ENCODE assay signal across 10 cellular contexts in the genomic region with DNA sequence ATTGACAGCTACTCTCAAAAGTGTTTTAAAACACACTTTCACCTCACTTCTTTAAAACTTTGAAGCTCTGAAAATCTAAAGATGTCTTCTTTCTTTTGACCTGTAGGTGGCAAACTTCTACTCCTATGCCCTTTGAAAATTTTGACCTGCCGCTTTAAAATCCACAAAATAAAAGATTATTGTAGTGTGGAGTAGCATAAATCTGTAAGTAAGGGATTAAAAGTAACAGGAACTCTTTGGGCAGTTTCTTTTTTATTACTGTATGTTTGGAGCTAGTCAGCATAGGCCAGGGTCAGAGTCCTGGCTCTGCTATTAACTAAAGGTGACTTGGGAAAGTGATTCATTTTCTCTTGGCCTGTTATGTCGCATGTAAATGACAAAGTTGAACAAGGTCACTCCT. TPM values are rescaled to one million over a fixed set of nuclear protein-coding genes. Genes with fewer than 3 reads are reported as not detected.
DNase-seq lines count a peak whose midpoint lies in the region; ATAC-seq and TF ChIP-seq lines count a peak whose summit lies in the region.
"Had no signal": no experiment of that assay in that cellular context is flagged by ENCODE, and none has a peak within 500 bp of the region (broad histone marks: within the 10 kb centered on the region; RNA-seq: fewer than 3 reads in every experiment).

No MANE protein-coding gene starts in this region.

- no peak overlapping the region for H3K4me2 ChIP-seq in KMS-11

- TF ChIP-seq CTCF in activated CD8-positive, alpha-beta T cell treated with anti-CD3 and anti-CD28 coated beads for 36 hours (IDR thresholded peaks at IDR 0.05) = peak; percentile 82
- TF ChIP-seq CTCF in KMS-11 (conservative IDR thresholded peaks at IDR 0.05; ENCODE audit: low read depth, low read length) (peak; percentile 94), omental fat pad (IDR thresholded peaks at IDR 0.05) (peak in 1 of 3 donors; percentile 25)

- CTCF ChIA-PET in activated CD8-positive, alpha-beta T cell treated with anti-CD3 and anti-CD28 coated beads for 36 hours (lab: Charles Lee) = interaction anchor here (0.6 to 3.2 kb wide), 41 partner anchors 9 to 905 kb away, joined by 3 to 38 read pairs (median 4); a partner anchor contains a TSS
- CTCF ChIA-PET in activated CD8-positive, alpha-beta T cell treated with anti-CD3 and anti-CD28 coated beads, Interleukin-2, amount 10 ng/mL, durations not matched to agents 7 days and 5 days (lab: Charles Lee) = interaction anchor here (0.7 to 2.6 kb wide), 32 partner anchors 9 to 336 kb away, joined by 3 to 22 read pairs (median 5); a partner anchor contains a TSS

- H4K20me1 ChIP-seq in KMS-11 (ENCODE audit: insufficient read depth) = no peaks in the 10 kb centered on the region

- peaks cover 16% of the 10 kb centered on the region for H3K4me1 Mint-ChIP-seq in activated CD8-positive, alpha-beta T cell treated with anti-CD3 and anti-CD28 coated beads for 36 hours (ENCODE audit: low read depth)
- peaks cover 23% of the 10 kb centered on the region for H3K4me1 Mint-ChIP-seq in activated CD8-positive, alpha-beta T cell treated with anti-CD3 and anti-CD28 coated beads, Interleukin-2, amount 10 ng/mL, durations not matched to agents 7 days and 5 days (ENCODE audit: low read depth)

- H3K36me3 Mint-ChIP-seq in activated CD8-positive, alpha-beta T cell treated with anti-CD3 and anti-CD28 coated beads for 36 hours (ENCODE audit: low read depth) = no peaks in the 10 kb centered on the region
- H3K36me3 Mint-ChIP-seq in activated CD8-positive, alpha-beta T cell treated with anti-CD3 and anti-CD28 coated beads, Interleukin-2, amount 10 ng/mL, durations not matched to agents 7 days and 5 days (ENCODE audit: low read depth) = no peaks in the 10 kb centered on the region

- no peak overlapping the region for H3K4me3 ChIP-seq in KMS-11 (IDR thresholded peaks at IDR 0.05; ENCODE audit: insufficient read depth, low read depth, low read length)

- H3K36me3 ChIP-seq in KMS-11 (ENCODE audit: insufficient read depth) = no peaks in the 10 kb centered on the region

- no peaks in the 10 kb centered on the region for H3K9me3 Mint-ChIP-seq in activated CD8-positive, alpha-beta T cell treated with anti-CD3 and anti-CD28 coated beads for 36 hours
- no peaks in the 10 kb centered on the region for H3K9me3 Mint-ChIP-seq in activated CD8-positive, alpha-beta T cell treated with anti-CD3 and anti-CD28 coated beads, Interleukin-2, amount 10 ng/mL, durations not matched to agents 7 days and 5 days (ENCODE audit: insufficient read depth)
- H3K9me3 Mint-ChIP-seq: dendritic cell treated with granulocyte-macrophage colony-stimulating factor and Interleukin-4, amounts not matched to agents 40 ng/mL and 50 ng/mL, for 4 days; stimulated activated naive CD8-positive, alpha-beta T cell treated with anti-CD3 and anti-CD28 coated beads, Interleukin-15, Interleukin-2, amounts not matched to agents 100 ng/mL and 50 ng/mL, for 24 hours had no signal

- H3K4me1 ChIP-seq in KMS-11 (ENCODE audit: low read depth, poor library complexity, severe bottlenecking) = peaks cover 9% of the 10 kb centered on the region

- peaks cover 12% of the 10 kb centered on the region for H3K27me3 Mint-ChIP-seq in activated CD8-positive, alpha-beta T cell treated with anti-CD3 and anti-CD28 coated beads for 36 hours
- peaks cover 14% of the 10 kb centered on the region for H3K27me3 Mint-ChIP-seq in activated CD8-positive, alpha-beta T cell treated with anti-CD3 and anti-CD28 coated beads, Interleukin-2, amount 10 ng/mL, durations not matched to agents 7 days and 5 days (ENCODE audit: low read depth)

- H3K27ac ChIP-seq in KMS-11 = no peak overlapping the region

- peak overlapping the region; percentile 4; the same call in 1 of the 2 replicates for H2AFZ ChIP-seq in KMS-11 (ENCODE audit: low read depth)

- no peak overlapping the region for H3K9ac ChIP-seq in KMS-11

- H3K27me3 ChIP-seq in KMS-11 (ENCODE audit: insufficient read depth, low read depth) = no peaks in the 10 kb centered on the region

- no peaks in the 10 kb centered on the region for H3K79me2 ChIP-seq in KMS-11 (ENCODE audit: insufficient read depth, low read depth)

- POLR2A ChIA-PET in activated CD8-positive, alpha-beta T cell treated with anti-CD3 and anti-CD28 coated beads for 36 hours (lab: Charles Lee) = no interaction called here
- POLR2A ChIA-PET in activated CD8-positive, alpha-beta T cell treated with anti-CD3 and anti-CD28 coated beads, Interleukin-2, amount 10 ng/mL, durations not matched to agents 7 days and 5 days (lab: Charles Lee) = interaction anchor here (1.3 kb wide), 1 partner anchor 164 kb away, joined by 3 read pairs; a partner anchor contains a TSS

- no peak overlapping the region for H3K27ac Mint-ChIP-seq in activated CD8-positive, alpha-beta T cell treated with anti-CD3 and anti-CD28 coated beads for 36 hours
- no peak overlapping the region for H3K27ac Mint-ChIP-seq in activated CD8-positive, alpha-beta T cell treated with anti-CD3 and anti-CD28 coated beads, Interleukin-2, amount 10 ng/mL, durations not matched to agents 7 days and 5 days
- H3K27ac Mint-ChIP-seq: dendritic cell treated with granulocyte-macrophage colony-stimulating factor and Interleukin-4, amounts not matched to agents 40 ng/mL and 50 ng/mL, for 4 days; stimulated activated naive CD8-positive, alpha-beta T cell treated with anti-CD3 and anti-CD28 coated beads, Interleukin-15, Interleukin-2, amounts not matched to agents 100 ng/mL and 50 ng/mL, for 24 hours had no signal

- intact Hi-C loops in activated CD8-positive, alpha-beta T cell treated with anti-CD3 and anti-CD28 coated beads for 36 hours (cut with micrococcal nuclease) = loop anchor here (2.0 kb wide), 1 partner anchor 165 kb away; a partner anchor contains a TSS
- intact Hi-C loops in left colon (cut with DNase I, micrococcal nuclease) = loop anchor here (5.0 to 10.0 kb wide), 3 partner anchors 154 to 174 kb away; a partner anchor contains a TSS

- ATAC-seq in activated CD8-positive, alpha-beta T cell treated with anti-CD3 and anti-CD28 coated beads for 36 hours = peak; percentile 51
- no peak for ATAC-seq in activated CD8-positive, alpha-beta T cell treated with anti-CD3 and anti-CD28 coated beads, Interleukin-2, amount 10 ng/mL, durations not matched to agents 7 days and 5 days
- ATAC-seq in left colon (peak; percentile 99), omental fat pad (ENCODE audit: low FRiP score) (no peak)

- H3K4me3 Mint-ChIP-seq in activated CD8-positive, alpha-beta T cell treated with anti-CD3 and anti-CD28 coated beads for 36 hours = no peak overlapping the region
- H3K4me3 Mint-ChIP-seq in activated CD8-positive, alpha-beta T cell treated with anti-CD3 and anti-CD28 coated beads, Interleukin-2, amount 10 ng/mL, durations not matched to agents 7 days and 5 days = no peak overlapping the region
- H3K4me3 Mint-ChIP-seq: dendritic cell treated with granulocyte-macrophage colony-stimulating factor and Interleukin-4, amounts not matched to agents 40 ng/mL and 50 ng/mL, for 4 days; stimulated activated naive CD8-positive, alpha-beta T cell treated with anti-CD3 and anti-CD28 coated beads, Interleukin-15, Interleukin-2, amounts not matched to agents 100 ng/mL and 50 ng/mL, for 24 hours had no signal

- no peak for DNase-seq in activated CD8-positive, alpha-beta T cell treated with anti-CD3 and anti-CD28 coated beads for 36 hours
- DNase-seq in activated CD8-positive, alpha-beta T cell treated with anti-CD3 and anti-CD28 coated beads, Interleukin-2, amount 10 ng/mL, durations not matched to agents 7 days and 5 days = no peak
- peak; percentile 7 for DNase-seq in amniotic stem cell (lab: John Stamatoyannopoulos, UW)
- peak in 1 of 2 donors; percentile 44 for DNase-seq in left colon
- DNase-seq in activated CD4-positive, CD25-positive, alpha-beta regulatory T cell treated with anti-CD3 and anti-CD28 coated beads, Interleukin-2, amount 50 U/mL, for 72 hours = no peak
- no peak for DNase-seq in omental fat pad (ENCODE audit: low spot score)
- no peak for DNase-seq in NCI-H187 treated with DMSO at 0.1 percent for 48 hours (lab: John Stamatoyannopoulos, UW)

RNA-seq across cellular contexts. Expression of a gene that starts 25.5 kb away (rescaled TPM):
- under 1 TPM; 0.74 to 0.89 TPM for total RNA-seq in activated CD8-positive, alpha-beta T cell treated with anti-CD3 and anti-CD28 coated beads for 36 hours
- 1 to 10 TPM; 1.3 to 1.4 TPM for total RNA-seq in activated CD8-positive, alpha-beta T cell treated with anti-CD3 and anti-CD28 coated beads, Interleukin-2, amount 10 ng/mL, durations not matched to agents 7 days and 5 days
- 1 to 10 TPM; 3.7 to 5.2 TPM for total RNA-seq in left colon
- total RNA-seq in omental fat pad = 1 to 10 TPM; 3.2 to 5.7 (median 3.7) TPM

Comparison
In these comparisons a context has a peak if more than half of its experiments do, and no peak if none do; other contexts are left out.
1. ATAC-seq: peak in activated CD8-positive, alpha-beta T cell treated with anti-CD3 and anti-CD28 coated beads for 36 hours (single experiment) and left colon (single experiment); none in activated CD8-positive, alpha-beta T cell treated with anti-CD3 and anti-CD28 coated beads, Interleukin-2, amount 10 ng/mL, durations not matched to agents 7 days and 5 days (single experiment) and omental fat pad (single experiment).